Comparison of ENCODE assay signal across 27 cellular contexts in the genomic region with DNA sequence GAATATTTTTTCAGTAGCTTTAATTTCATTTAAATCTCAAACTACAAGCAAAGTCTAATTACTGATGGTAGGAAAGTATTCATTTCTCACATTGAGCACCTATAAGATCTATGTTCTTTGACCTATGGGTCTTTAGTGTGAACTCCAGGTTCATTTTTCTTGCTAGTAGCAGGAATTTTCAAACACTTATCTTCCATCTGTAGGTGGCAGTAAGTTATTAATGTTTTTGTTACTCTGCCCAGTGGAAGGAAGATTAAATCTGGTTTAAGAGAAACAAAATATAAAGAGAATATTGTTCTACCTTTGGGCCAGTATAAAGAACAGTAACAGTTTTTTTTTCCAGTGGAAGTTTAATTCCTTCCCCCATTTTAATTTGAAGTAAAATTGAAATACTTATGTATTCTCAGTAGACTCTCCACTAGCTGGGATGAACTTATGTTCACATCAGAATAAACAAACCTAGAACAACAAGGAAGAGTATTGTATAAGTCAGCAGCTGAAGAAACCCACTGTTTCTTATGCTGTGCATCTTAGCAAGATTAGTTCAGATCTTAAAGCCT.
A peak's percentile ranks its signal among the peaks of the same experiment; 100 is the strongest.
DNase-seq lines count a peak whose midpoint lies in the region; ATAC-seq and TF ChIP-seq lines count a peak whose summit lies in the region.
"Had no signal": no experiment of that assay in that cellular context is flagged by ENCODE, and none has a peak within 500 bp of the region (broad histone marks: within the 10 kb centered on the region; RNA-seq: fewer than 3 reads in every experiment).

No MANE protein-coding gene starts in this region.

- ATAC-seq in GM23338, result no peak
- no peak for ATAC-seq in upper lobe of right lung
- no peak for ATAC-seq in right cardiac atrium
- ATAC-seq: activated CD4-positive, CD25-positive, alpha-beta regulatory T cell treated with anti-CD3 and anti-CD28 coated beads, Interleukin-2, amount 50 U/mL, for 24 hours; activated CD8-positive, alpha-beta T cell treated with anti-CD3 and anti-CD28 coated beads for 36 hours; activated T-cell treated with anti-CD3 and anti-CD28 coated beads, Interleukin-2, amount 50 U/mL, for 4 hours; left cardiac atrium; natural killer cell had no signal

- H3K79me1 ChIP-seq in mesenchymal stem cell (replicated peaks; ENCODE audit: low read length, poor library complexity, severe bottlenecking), result no peaks in the 10 kb centered on the region

- H3K27me3 Mint-ChIP-seq in GM23338 (ENCODE audit: insufficient read depth, low read depth, poor library complexity) (peaks cover 2% of the 10 kb centered on the region), chondrocyte (ENCODE audit: low read depth) (peaks cover 2% of the 10 kb centered on the region)
- H3K27me3 Mint-ChIP-seq: activated CD8-positive, alpha-beta T cell treated with anti-CD3 and anti-CD28 coated beads for 36 hours; IgD-negative memory B cell; progenitor cell of endocrine pancreas; stimulated activated naive CD8-positive, alpha-beta T cell treated with anti-CD3 and anti-CD28 coated beads, Interleukin-15, Interleukin-2, amounts not matched to agents 100 ng/mL and 50 ng/mL, for 24 hours had no signal

- H3K4me3 Mint-ChIP-seq in GM23338, result peak overlapping the region; percentile 52; the same call in 1 of the 3 replicates
- no peak overlapping the region for H3K4me3 Mint-ChIP-seq in chondrocyte (ENCODE audit: unreplicated experiment)
- H3K4me3 Mint-ChIP-seq: activated CD8-positive, alpha-beta T cell treated with anti-CD3 and anti-CD28 coated beads for 36 hours; activated T-cell treated with anti-CD3 and anti-CD28 coated beads, Interleukin-2, amount 50 U/mL, for 4 hours; IgD-negative memory B cell; natural killer cell; stimulated activated naive CD8-positive, alpha-beta T cell treated with anti-CD3 and anti-CD28 coated beads, Interleukin-15, Interleukin-2, amounts not matched to agents 100 ng/mL and 50 ng/mL, for 24 hours had no signal

- H3K79me2 ChIP-seq in GM23338 (replicated peaks; ENCODE audit: insufficient read depth) (no peaks in the 10 kb centered on the region), Loucy (ENCODE audit: insufficient read depth, low read length) (no peaks in the 10 kb centered on the region)

- H3K18ac ChIP-seq in mesenchymal stem cell (ENCODE audit: low read depth in 1 of 2, low read length in 2 of 2), result no peak overlapping the region

- H2BK5ac ChIP-seq in mesenchymal stem cell (ENCODE audit: low read depth, low read length, poor library complexity, severe bottlenecking), result no peak overlapping the region

- H3K23ac ChIP-seq in mesenchymal stem cell (ENCODE audit: low read length in 2 of 2), result no peak overlapping the region

- peaks cover 4% of the 10 kb centered on the region; the same call in 1 of the 3 replicates for H3K36me3 Mint-ChIP-seq in GM23338 (ENCODE audit: low read depth)
- H3K36me3 Mint-ChIP-seq in chondrocyte (ENCODE audit: low read depth), result no peaks in the 10 kb centered on the region
- H3K36me3 Mint-ChIP-seq: IgD-negative memory B cell, natural killer cell had no signal

- H3K9ac ChIP-seq in Loucy (ENCODE audit: low read depth, low read length, poor library complexity, severe bottlenecking) (no peak overlapping the region), mesenchymal stem cell (ENCODE audit: low read length) (no peak overlapping the region)

- no peak overlapping the region for H4K8ac ChIP-seq in mesenchymal stem cell (ENCODE audit: low read length)

- TF ChIP-seq CTCF in GM23338 (conservative IDR thresholded peaks at IDR 0.05; ENCODE audit: low read depth in 2 of 2) (no peak), Loucy (conservative IDR thresholded peaks at IDR 0.05; ENCODE audit: low read length) (peak; percentile 34; the same call in 1 of the 2 replicates), chondrocyte (IDR thresholded peaks at IDR 0.05) (peak; percentile 52), foreskin fibroblast (IDR thresholded peaks at IDR 0.05; ENCODE audit: low read depth, low read length) (no peak), upper lobe of right lung (IDR thresholded peaks at IDR 0.05) (no peak)

- H3K14ac ChIP-seq in mesenchymal stem cell (ENCODE audit: low read length in 2 of 2), result no peak overlapping the region

- no peak overlapping the region for H3K4ac ChIP-seq in mesenchymal stem cell (ENCODE audit: low read depth in 1 of 2, low read length in 2 of 2)

- no peaks in the 10 kb centered on the region for H3K9me3 ChIP-seq in Loucy (ENCODE audit: insufficient read depth, low read depth, low read length)
- H3K9me3 ChIP-seq in neuron (ENCODE audit: low read length), result no peaks in the 10 kb centered on the region
- no peaks in the 10 kb centered on the region for H3K9me3 ChIP-seq in upper lobe of right lung
- H3K9me3 ChIP-seq in right cardiac atrium (ENCODE audit: control insufficient read depth, low read length), result no peaks in the 10 kb centered on the region
- no peaks in the 10 kb centered on the region for H3K9me3 ChIP-seq in mesenchymal stem cell (ENCODE audit: control insufficient read depth, low read length)
- H3K9me3 ChIP-seq: Caco-2 had no signal

- H3K9me2 ChIP-seq in GM23338 (ENCODE audit: insufficient read depth), result no peaks in the 10 kb centered on the region
- no peaks in the 10 kb centered on the region for H3K9me2 ChIP-seq in Loucy (replicated peaks; ENCODE audit: low read depth, low read length)

- no peak overlapping the region for H2AK5ac ChIP-seq in mesenchymal stem cell (ENCODE audit: low read length, severe bottlenecking)

- no peak overlapping the region for H4K91ac ChIP-seq in mesenchymal stem cell (ENCODE audit: low read length)

- H3K4me1 Mint-ChIP-seq in GM23338 (peaks cover 54% of the 10 kb centered on the region), chondrocyte (ENCODE audit: low read depth) (no peaks in the 10 kb centered on the region)
- H3K4me1 Mint-ChIP-seq: IgD-negative memory B cell, natural killer cell had no signal

- no peak overlapping the region for H2BK120ac ChIP-seq in mesenchymal stem cell (ENCODE audit: low read depth, low read length)

- H3K4me1 ChIP-seq in GM23338 (ENCODE audit: insufficient read depth), result peaks cover 28% of the 10 kb centered on the region
- no peaks in the 10 kb centered on the region for H3K4me1 ChIP-seq in Loucy (ENCODE audit: insufficient read depth, low read length, poor library complexity, severe bottlenecking)
- peaks cover 15% of the 10 kb centered on the region for H3K4me1 ChIP-seq in neuron (ENCODE audit: insufficient read depth, low read length)
- no peaks in the 10 kb centered on the region for H3K4me1 ChIP-seq in upper lobe of right lung
- no peaks in the 10 kb centered on the region for H3K4me1 ChIP-seq in right cardiac atrium (ENCODE audit: control insufficient read depth, insufficient read depth, low read length)
- no peaks in the 10 kb centered on the region for H3K4me1 ChIP-seq in mesenchymal stem cell (ENCODE audit: control insufficient read depth, insufficient read depth, low read depth, low read length)
- H3K4me1 ChIP-seq: Caco-2 had no signal

- H3K36me3 ChIP-seq in GM23338 (ENCODE audit: insufficient read depth) (no peaks in the 10 kb centered on the region; the same call in 1 of the 2 replicates), Loucy (ENCODE audit: insufficient read depth, low read length) (no peaks in the 10 kb centered on the region), neuron (ENCODE audit: insufficient read depth, low read length) (no peaks in the 10 kb centered on the region), upper lobe of right lung (no peaks in the 10 kb centered on the region), mesenchymal stem cell (ENCODE audit: control insufficient read depth in 1 of 2, insufficient read depth in 2 of 2, low read depth in 1 of 2, low read length in 2 of 2) (no peaks in the 10 kb centered on the region)

- no peak overlapping the region for H2AFZ ChIP-seq in GM23338
- 0 out of 2 replicates have a peak overlapping the region, but pooled peaks have one; percentile 15 for H2AFZ ChIP-seq in Loucy (ENCODE audit: low read length)
- peak overlapping the region; percentile 77 for H2AFZ ChIP-seq in neuron (ENCODE audit: low read depth, low read length)
- no peak overlapping the region for H2AFZ ChIP-seq in mesenchymal stem cell (ENCODE audit: low read depth, low read length)

- H2BK15ac ChIP-seq in mesenchymal stem cell (ENCODE audit: low read depth, poor library complexity, severe bottlenecking), result no peak overlapping the region

- DNase-seq in GM23338 (ENCODE audit: low spot score) (no peak), chondrocyte (ENCODE audit: low spot score) (no peak), foreskin fibroblast (no peak), upper lobe of right lung (no peak), right cardiac atrium (no peak), mesenchymal stem cell (no peak)
- DNase-seq: activated CD8-positive, alpha-beta T cell treated with anti-CD3 and anti-CD28 coated beads for 36 hours; activated naive CD4-positive, alpha-beta T cell treated with Interleukin-2 at 50 U/mL for 16 hours; activated T-cell treated with anti-CD3 and anti-CD28 coated beads, Interleukin-2, amount 50 U/mL, for 4 hours; amygdala; Caco-2; caudate nucleus; EL; erythroblast; left cardiac atrium; natural killer cell; NCI-H187 treated with DMSO at 0.1 percent for 48 hours; stimulated activated CD4-positive, alpha-beta T cell treated with anti-CD3 and anti-CD28 coated beads, Interleukin-2, amount 100 ng/mL, for 48 hours; trophoblast cell had no signal

- H3F3A ChIP-seq in GM23338 (replicated peaks; ENCODE audit: low read depth), result no peaks in the 10 kb centered on the region
- H3F3A ChIP-seq in Loucy (ENCODE audit: low read depth), result no peaks in the 10 kb centered on the region

- no peak overlapping the region for H2BK12ac ChIP-seq in mesenchymal stem cell (ENCODE audit: low read length in 2 of 2)

- peaks cover 8% of the 10 kb centered on the region; the same call in 2 of the 3 replicates for H3K9me3 Mint-ChIP-seq in GM23338
- no peaks in the 10 kb centered on the region for H3K9me3 Mint-ChIP-seq in chondrocyte (ENCODE audit: low read depth)
- H3K9me3 Mint-ChIP-seq: activated CD8-positive, alpha-beta T cell treated with anti-CD3 and anti-CD28 coated beads for 36 hours; activated T-cell treated with anti-CD3 and anti-CD28 coated beads, Interleukin-2, amount 50 U/mL, for 4 hours had no signal

- intact Hi-C loops in upper lobe of right lung (cut with DNase I) (no loop called here), right cardiac atrium (cut with DNase I) (no loop called here)

- peak overlapping the region; percentile 24 for H3K4me3 ChIP-seq in GM23338
- H3K4me3 ChIP-seq in Loucy (ENCODE audit: low read length, poor library complexity, severe bottlenecking), result no peak overlapping the region
- no peak overlapping the region for H3K4me3 ChIP-seq in neuron (ENCODE audit: low read length)
- no peak overlapping the region for H3K4me3 ChIP-seq in foreskin fibroblast (ENCODE audit: low read depth in 1 of 2, low read length in 2 of 2)
- no peak overlapping the region for H3K4me3 ChIP-seq in upper lobe of right lung
- no peak overlapping the region for H3K4me3 ChIP-seq in right cardiac atrium (ENCODE audit: low read length)
- H3K4me3 ChIP-seq in mesenchymal stem cell (ENCODE audit: insufficient read depth in 1 of 2, low read depth in 1 of 2, low read length in 2 of 2), result no peak overlapping the region
- H3K4me3 ChIP-seq: skin epidermis had no signal

- H3K27ac ChIP-seq in GM23338 (ENCODE audit: low read depth) (no peak overlapping the region), upper lobe of right lung (no peak overlapping the region), right cardiac atrium (ENCODE audit: low read length) (no peak overlapping the region), mesenchymal stem cell (ENCODE audit: low read length, poor library complexity, severe bottlenecking) (no peak overlapping the region)
- H3K27ac ChIP-seq: RWPE1, skin epidermis had no signal

- H3K27me3 ChIP-seq in GM23338 (ENCODE audit: insufficient read depth) (no peaks in the 10 kb centered on the region), Loucy (ENCODE audit: insufficient read depth, low read length, poor library complexity, severe bottlenecking) (no peaks in the 10 kb centered on the region), neuron (ENCODE audit: insufficient read depth, low read length) (no peaks in the 10 kb centered on the region), upper lobe of right lung (no peaks in the 10 kb centered on the region), right cardiac atrium (ENCODE audit: control insufficient read depth, insufficient read depth) (no peaks in the 10 kb centered on the region), mesenchymal stem cell (ENCODE audit: control insufficient read depth in 1 of 2, insufficient read depth in 1 of 2, low read length in 2 of 2) (peaks cover 0 to 4% of the 10 kb centered on the region in 2 experiments)

- H4K20me1 ChIP-seq in GM23338 (replicated peaks; ENCODE audit: insufficient read depth), result no peaks in the 10 kb centered on the region
- no peaks in the 10 kb centered on the region for H4K20me1 ChIP-seq in Loucy (ENCODE audit: insufficient read depth, low read length, poor library complexity, severe bottlenecking)

- H3K27ac Mint-ChIP-seq in GM23338 (peak overlapping the region; percentile 80), chondrocyte (ENCODE audit: unreplicated experiment) (no peak overlapping the region)
- H3K27ac Mint-ChIP-seq: activated CD8-positive, alpha-beta T cell treated with anti-CD3 and anti-CD28 coated beads for 36 hours; IgD-negative memory B cell; natural killer cell; progenitor cell of endocrine pancreas; stimulated activated naive CD8-positive, alpha-beta T cell treated with anti-CD3 and anti-CD28 coated beads, Interleukin-15, Interleukin-2, amounts not matched to agents 100 ng/mL and 50 ng/mL, for 24 hours had no signal

- H3K4me2 ChIP-seq in GM23338 (peak overlapping the region; percentile 48), Loucy (ENCODE audit: low read depth, low read length, poor library complexity, severe bottlenecking) (no peak overlapping the region), mesenchymal stem cell (ENCODE audit: low read length, poor library complexity, severe bottlenecking) (no peak overlapping the region)

Comparison
In these comparisons a context has a peak if more than half of its experiments do, and no peak if none do; other contexts are left out.
1. H2AFZ ChIP-seq: peak in Loucy (single experiment) and neuron (single experiment); none in GM23338 (single experiment) and mesenchymal stem cell (single experiment).
2. CTCF ChIP-seq: peak in Loucy (single experiment) and chondrocyte (single experiment); none in GM23338 (0 of 2), foreskin fibroblast (single experiment) and upper lobe of right lung (single experiment).